Comparison of ENCODE assay signal across 8 cellular contexts in genomic region chr11:94400839-94401772, GRCh38. TPM values are rescaled to one million over a fixed set of nuclear protein-coding genes. Genes with fewer than 3 reads are reported as not detected.
DNase-seq lines count a peak whose midpoint lies in the region; ATAC-seq, FAIRE-seq and TF ChIP-seq lines count a peak whose summit lies in the region.

GPR83 (minus strand) TSS chr11:94401419; CDS start chr11:94401247, 172 bp downstream.

- DNase-seq in A549 (ENCODE audit: low read depth in 1 of 2, low spot score in 1 of 2) (peak in 1 of 2 experiments; percentile 9), dermis blood vessel endothelial cell (peak; percentile 22), mesenchymal stem cell (peak; percentile 15), lower leg skin (ENCODE audit: low spot score in 2 of 2) (no peak), NCI-H2107 (lab: John Stamatoyannopoulos, UW) (no peak), RWPE1 (ENCODE audit: low spot score) (no peak)

- POLR2A ChIA-PET in A549 (lab: Yijun Ruan, JAX) (no interaction called here), RWPE1 (lab: Yijun Ruan, JAX; ENCODE audit: low non-redundant PET) (interaction anchor here (0.6 kb wide), 1 partner anchor 272 kb away, joined by 3 read pairs; no protein-coding TSS in a partner anchor)

- CTCF ChIA-PET in A549 (lab: Yijun Ruan, JAX) (interaction anchor here (0.7 to 0.9 kb wide), 2 partner anchors 16 to 506 kb away, joined by 3 read pairs; no protein-coding TSS in a partner anchor), RWPE1 (lab: Yijun Ruan, JAX) (no interaction called here)

- H2AK5ac ChIP-seq in mesenchymal stem cell (ENCODE audit: low read length, severe bottlenecking) = no peak within 1 kb of the TSS

- H3K4me1 ChIP-seq in A549 = no peaks in the 10 kb centered on the region
- H3K4me1 ChIP-seq in HUES6 (ENCODE audit: control insufficient read depth, insufficient read depth, low read length) = peaks cover 14% of the 10 kb centered on the region; the same call in 1 of the 2 replicates
- H3K4me1 ChIP-seq in mesenchymal stem cell (ENCODE audit: control insufficient read depth, insufficient read depth, low read depth, low read length) = peaks cover 8% of the 10 kb centered on the region

- H3K9ac ChIP-seq in HUES6 (ENCODE audit: low read length) (peak within 1 kb of the TSS; percentile 70), mesenchymal stem cell (ENCODE audit: low read length) (peak within 1 kb of the TSS; percentile 70)

- H3K36me3 ChIP-seq in HUES6 (ENCODE audit: control insufficient read depth, insufficient read depth, low read length) (no peaks in the 10 kb centered on the region), mesenchymal stem cell (ENCODE audit: control insufficient read depth in 1 of 2, insufficient read depth in 2 of 2, low read depth in 1 of 2, low read length in 2 of 2) (no peaks in the 10 kb centered on the region)

- no peak within 1 kb of the TSS for H2BK120ac ChIP-seq in mesenchymal stem cell (ENCODE audit: low read depth, low read length)

- no peak within 1 kb of the TSS for H2BK12ac ChIP-seq in mesenchymal stem cell (ENCODE audit: low read length in 2 of 2)

- peak within 1 kb of the TSS; percentile 93 for H3K4me2 ChIP-seq in A549
- peak within 1 kb of the TSS; percentile 64 for H3K4me2 ChIP-seq in mesenchymal stem cell (ENCODE audit: low read length, poor library complexity, severe bottlenecking)

- H3K14ac ChIP-seq in mesenchymal stem cell (ENCODE audit: low read length in 2 of 2) = no peak within 1 kb of the TSS

- H3K27me3 ChIP-seq in HUES6 (ENCODE audit: control insufficient read depth, insufficient read depth, low read length) (peaks cover 46% of the 10 kb centered on the region), mesenchymal stem cell (ENCODE audit: control insufficient read depth in 1 of 2, insufficient read depth in 1 of 2, low read length in 2 of 2) (peaks cover 55 to 61% of the 10 kb centered on the region in 2 experiments)

- no peaks in the 10 kb centered on the region for H3K9me3 ChIP-seq in A549
- H3K9me3 ChIP-seq in HUES6 (ENCODE audit: control insufficient read depth, insufficient read depth, low read depth, low read length) = no peaks in the 10 kb centered on the region
- no peaks in the 10 kb centered on the region for H3K9me3 ChIP-seq in mesenchymal stem cell (ENCODE audit: control insufficient read depth, low read length)

- TF ChIP-seq CTCF in A549 (IDR thresholded peaks at IDR 0.05) (no peak), lower leg skin (IDR thresholded peaks at IDR 0.05) (no peak), RWPE1 (conservative IDR thresholded peaks at IDR 0.05; ENCODE audit: low read depth) (no peak)

- H4K91ac ChIP-seq in mesenchymal stem cell (ENCODE audit: low read length) = no peak within 1 kb of the TSS

- no peak for TF ChIP-seq EP300 in A549 (IDR thresholded peaks at IDR 0.05)

- H2AFZ ChIP-seq in mesenchymal stem cell (ENCODE audit: low read depth, low read length) = peak within 1 kb of the TSS; percentile 36

- ATAC-seq in A549 (peak; percentile 57 to 73), HG03196 (IDR thresholded peaks at IDR 0.05; ENCODE audit: unreplicated experiment) (no peak)

- H2BK15ac ChIP-seq in mesenchymal stem cell (ENCODE audit: low read depth, poor library complexity, severe bottlenecking) = no peak within 1 kb of the TSS

- intact Hi-C loops in lower leg skin (cut with DNase I; ENCODE audit: low total_unique reads) = no loop called here

- FAIRE-seq in A549 (lab: Jason Lieb, UNC) = no peak

- 49% methylated on average over 15 of the region's 73 CpGs for WGBS in A549 (ENCODE audit: missing lambda C conversion rate)
- WGBS in mesenchymal stem cell = 5% methylated on average over 73 of the region's 73 CpGs
- 5% methylated on average over 38 to 48 of the region's 73 CpGs for WGBS in lower leg skin, 2 donors

- peak within 1 kb of the TSS in 1 of 2 experiments; percentile 26 for H3K23ac ChIP-seq in mesenchymal stem cell (ENCODE audit: low read length in 2 of 2)

- H4K8ac ChIP-seq in mesenchymal stem cell (ENCODE audit: low read length) = peak within 1 kb of the TSS; percentile 5

- TF ChIP-seq RAD21 in A549 (conservative IDR thresholded peaks at IDR 0.05 in 1 of 2, IDR thresholded peaks at IDR 0.05 in 1 of 2) = no peak

- H2BK5ac ChIP-seq in mesenchymal stem cell (ENCODE audit: low read depth, low read length, poor library complexity, severe bottlenecking) = no peak within 1 kb of the TSS

- H3K4ac ChIP-seq in mesenchymal stem cell (ENCODE audit: low read depth in 1 of 2, low read length in 2 of 2) = no peak within 1 kb of the TSS

- no peak for TF ChIP-seq POLR2A in A549 (IDR thresholded peaks at IDR 0.05; ENCODE audit: low read length)
- TF ChIP-seq POLR2A in lower leg skin (IDR thresholded peaks at IDR 0.05) = no peak

- peak within 1 kb of the TSS in 1 of 2 experiments; percentile 46; a peak in 2 of 6 replicates for H3K27ac ChIP-seq in A549
- H3K27ac ChIP-seq in HUES6 (ENCODE audit: low read depth, low read length) = no peak within 1 kb of the TSS
- H3K27ac ChIP-seq in mesenchymal stem cell (ENCODE audit: low read length, poor library complexity, severe bottlenecking) = no peak within 1 kb of the TSS
- H3K27ac ChIP-seq in RWPE1 = no peak within 1 kb of the TSS

- no peak within 1 kb of the TSS for H3K18ac ChIP-seq in mesenchymal stem cell (ENCODE audit: low read depth in 1 of 2, low read length in 2 of 2)

- H3K79me1 ChIP-seq in mesenchymal stem cell (replicated peaks; ENCODE audit: low read length, poor library complexity, severe bottlenecking) = no peaks in the 10 kb centered on the region

- H3K4me3 ChIP-seq in A549 = peak within 1 kb of the TSS; percentile 38
- H3K4me3 ChIP-seq in HUES6 (ENCODE audit: low read depth, low read length) = peak within 1 kb of the TSS; percentile 71
- H3K4me3 ChIP-seq in mesenchymal stem cell (ENCODE audit: insufficient read depth in 1 of 2, low read depth in 1 of 2, low read length in 2 of 2) = peak within 1 kb of the TSS; percentile 44 to 82
- H3K4me3 ChIP-seq in lower leg skin (ENCODE audit: low read depth, poor library complexity, severe bottlenecking) = no peak within 1 kb of the TSS

TF ChIP-seq in A549, 52 proteins besides CTCF, POLR2A, EP300 and RAD21:
- TF ChIP-seq RARB (CRISPR knock-in tag; IDR thresholded peaks at IDR 0.05) = no peak
- no peak for TF ChIP-seq EHMT2 (IDR thresholded peaks at IDR 0.05; ENCODE audit: low read depth)
- TF ChIP-seq CBX2 (IDR thresholded peaks at IDR 0.05; ENCODE audit: borderline replicate concordance, low read depth) = no peak
- no peak for TF ChIP-seq USF2 (IDR thresholded peaks at IDR 0.05)
- no peak for TF ChIP-seq BCL3 (IDR thresholded peaks at IDR 0.05)
- TF ChIP-seq BHLHE40 (IDR thresholded peaks at IDR 0.05; ENCODE audit: low read depth, low read length) = no peak
- no peak for TF ChIP-seq E2F6 (IDR thresholded peaks at IDR 0.05; ENCODE audit: borderline replicate concordance, low read depth)
- TF ChIP-seq CHD4 (IDR thresholded peaks at IDR 0.05; ENCODE audit: borderline replicate concordance) = no peak
- no peak for TF ChIP-seq CHD2 (IDR thresholded peaks at IDR 0.05; ENCODE audit: low read length, partially characterized antibody)
- TF ChIP-seq HES2 (IDR thresholded peaks at IDR 0.05) = no peak
- no peak for TF ChIP-seq CBX8 (IDR thresholded peaks at IDR 0.05)

RNA-seq across cellular contexts. Expression of gene GPR83, which starts in this region (rescaled TPM):
- polyA plus RNA-seq in A549 (2011; rRNA removed) (0.09 TPM in 2 replicates), A549 (2017; fragmentation: RNase III; extraction: RNeasy Plus Mini Kit Qiagen cat#74134 plus additional on column Dnase treatment) (0.03 to 0.07 TPM (median 0.06 TPM) in 3 replicates)
- polyA plus RNA-seq in A549 (2012; cell fraction: cytosol; rRNA removed) = 0.03 and 0.04 TPM in 2 replicates
- polyA plus RNA-seq in A549 (2012; cell fraction: nucleus; rRNA removed) = 0.23 and 0.24 TPM in 2 replicates
- 0.15 and 0.25 TPM in 2 replicates for polyA minus RNA-seq in A549 (2011; rRNA and poly(A)+ RNA removed)
- total RNA-seq in dermis blood vessel endothelial cell (not detected in 2 replicates), lower leg skin (under 1 TPM in 1 of 4 donors, not detected in 3; 0.29 TPM)
- polyA plus RNA-seq in mesenchymal stem cell (2013, experiment 1 of 2) = 0.01 TPM
- polyA plus RNA-seq in mesenchymal stem cell (2013, experiment 2 of 2) = 0.01 TPM

Comparison
In these comparisons a context has a peak if more than half of its experiments do, and no peak if none do; other contexts are left out.
1. Peak in ATAC-seq, H3K4me3 ChIP-seq and H3K4me2 ChIP-seq in A549; RNA of the gene not detected or under 1 TPM.
2. Peak in DNase-seq in dermis blood vessel endothelial cell; RNA of the gene not detected or under 1 TPM.